16 cellular contexts compared by ENCODE assay signal in the genomic region with DNA sequence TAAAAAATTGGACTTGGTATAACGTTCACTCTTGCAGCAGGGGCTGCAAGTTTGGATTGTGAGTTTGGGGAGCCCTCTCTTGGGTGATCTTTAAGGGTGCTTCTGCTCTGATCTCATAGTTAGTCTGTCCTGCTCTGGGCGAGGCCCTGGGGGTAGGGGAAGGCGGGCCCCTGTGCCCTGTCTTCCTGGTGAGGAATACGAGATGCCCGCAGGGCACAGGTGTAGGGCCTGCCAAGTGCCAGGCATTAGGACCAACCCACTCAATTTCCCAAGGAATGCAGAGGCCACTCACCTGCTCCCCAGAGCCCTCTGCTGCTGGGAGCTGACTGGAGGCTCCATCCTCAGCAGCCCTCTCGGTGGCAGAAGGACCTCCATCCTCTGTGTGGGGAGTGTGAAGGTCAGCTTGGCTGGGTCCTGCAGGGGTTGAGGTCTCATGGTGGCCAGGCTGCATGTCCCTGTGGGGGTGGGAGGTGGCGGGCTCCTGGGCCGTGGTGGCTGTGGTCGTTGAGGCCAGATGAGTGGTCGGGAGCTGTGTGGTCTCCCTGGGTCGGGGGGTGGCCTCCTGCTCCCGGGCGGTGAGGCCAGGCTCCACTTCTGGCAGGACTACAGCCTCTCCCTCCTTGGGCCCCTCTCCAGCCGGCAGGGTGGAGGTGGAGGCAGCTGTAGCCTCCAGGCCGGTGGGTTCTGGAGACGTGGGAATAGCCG. TPM values are rescaled to one million over a fixed set of nuclear protein-coding genes. Genes with fewer than 3 reads are reported as not detected.
DNase-seq lines count a peak whose midpoint lies in the region; ATAC-seq and TF ChIP-seq lines count a peak whose summit lies in the region.
"Had no signal": no experiment of that assay in that cellular context is flagged by ENCODE, and none has a peak within 500 bp of the region (broad histone marks: within the 10 kb centered on the region; RNA-seq: fewer than 3 reads in every experiment).

No MANE protein-coding gene starts in this region.

- TF ChIP-seq CTCF in RWPE2 (IDR thresholded peaks at IDR 0.05; ENCODE audit: poor library complexity, severe bottlenecking) (no peak), liver (IDR thresholded peaks at IDR 0.05; ENCODE audit: low read depth, low read length, missing input control) (no peak), stomach (IDR thresholded peaks at IDR 0.05) (no peak)

- TF ChIP-seq RAD21 in liver (IDR thresholded peaks at IDR 0.05): no peak

- H3K4me1 ChIP-seq in RWPE2 (ENCODE audit: insufficient read depth, poor library complexity, severe bottlenecking) (peaks cover 27% of the 10 kb centered on the region), liver (ENCODE audit: control insufficient read depth in 4 of 4, insufficient read depth in 4 of 4, low read length in 3 of 4) (peaks cover 25 to 95% (median 71%) of the 10 kb centered on the region in 4 donors), stomach (peaks cover 30 to 53% (median 44%) of the 10 kb centered on the region in 4 donors), GM23248 (ENCODE audit: insufficient read depth) (no peaks in the 10 kb centered on the region)
- H3K4me1 ChIP-seq: BE2C had no signal

- in situ Hi-C loops in GM23248 (cut with MboI): no loop called here

- TF ChIP-seq EP300 in stomach (IDR thresholded peaks at IDR 0.05): no peak

- no peaks in the 10 kb centered on the region for H3K9me2 ChIP-seq in GM23248 (ENCODE audit: insufficient read depth)

- no peaks in the 10 kb centered on the region for H4K20me1 ChIP-seq in GM23248 (ENCODE audit: insufficient read depth)

- H3K4me3 ChIP-seq in RWPE2 (ENCODE audit: severe bottlenecking) (no peak overlapping the region), liver (ENCODE audit: low read depth in 1 of 3, low read length in 3 of 3) (peak overlapping the region in 1 of 3 donors; percentile 27), stomach (no peak overlapping the region), GM23248 (no peak overlapping the region)
- H3K4me3 ChIP-seq: A549, GM23338 had no signal

- H3F3A ChIP-seq in GM23248 (ENCODE audit: insufficient read depth): no peaks in the 10 kb centered on the region

- DNase-seq in RWPE2 (ENCODE audit: low spot score) (no peak), epithelial cell of prostate (ENCODE audit: low read depth, low spot score) (no peak), stomach (no peak), GM23248 (no peak)
- DNase-seq: BE2C; CD8-positive, alpha-beta T cell; COR-L47; DMS153; DMS79 treated with DMSO at 0.1 percent for 48 hours; EL; H7 had no signal

- H3K9ac ChIP-seq in liver (ENCODE audit: low read depth in 1 of 2, low read length in 2 of 2) (peak overlapping the region in 1 of 2 donors; percentile 41), GM23248 (no peak overlapping the region)

- H3K27me3 ChIP-seq in RWPE2 (ENCODE audit: insufficient read depth, poor library complexity, severe bottlenecking) (no peaks in the 10 kb centered on the region), liver (ENCODE audit: control insufficient read depth in 4 of 4, insufficient read depth in 4 of 4, low read length in 3 of 4) (no peaks in the 10 kb centered on the region), stomach (no peaks in the 10 kb centered on the region), GM23248 (replicated peaks; ENCODE audit: insufficient read depth) (no peaks in the 10 kb centered on the region)
- H3K27me3 ChIP-seq: BE2C had no signal

- H3K9me3 ChIP-seq in RWPE2 (ENCODE audit: severe bottlenecking) (no peaks in the 10 kb centered on the region), liver (ENCODE audit: control insufficient read depth in 4 of 4, low read length in 3 of 4) (no peaks in the 10 kb centered on the region), stomach (no peaks in the 10 kb centered on the region), GM23248 (ENCODE audit: low read depth) (no peaks in the 10 kb centered on the region)
- H3K9me3 ChIP-seq: A549, BE2C had no signal

- peaks cover 73% of the 10 kb centered on the region for H3K36me3 ChIP-seq in RWPE2 (ENCODE audit: low read depth)
- peaks cover 0 to 8% (median 2%) of the 10 kb centered on the region in 4 donors for H3K36me3 ChIP-seq in liver (ENCODE audit: control insufficient read depth in 4 of 4, insufficient read depth in 3 of 4, low read depth in 1 of 4, low read length in 3 of 4)
- H3K36me3 ChIP-seq in stomach: peaks cover 7 to 43% (median 32%) of the 10 kb centered on the region in 4 donors
- no peaks in the 10 kb centered on the region for H3K36me3 ChIP-seq in GM23248 (ENCODE audit: low read depth)

- no peak overlapping the region for H2AFZ ChIP-seq in GM23248
- H2AFZ ChIP-seq: GM23338 had no signal

- intact Hi-C loops in stomach (cut with DNase I; ENCODE audit: low total_unique reads): no loop called here

- TF ChIP-seq POLR2A in stomach (IDR thresholded peaks at IDR 0.05): no peak

- 62% methylated on average over 17 of the region's 17 CpGs for WGBS in liver
- 83 to 91% (median 85%) methylated on average over 8 to 17 of the region's 17 CpGs for WGBS in stomach, 5 donors
- 92 to 93% methylated on average over 13 to 17 of the region's 17 CpGs for WGBS in GM23248 (ENCODE audit: low coverage in 1 of 2, low lambda C conversion rate in 2 of 2, missing lambda C conversion rate in 2 of 2), 2 experiments

- ATAC-seq in RWPE2 (ENCODE audit: low read depth) (no peak), GM18861 (IDR thresholded peaks at IDR 0.05; ENCODE audit: unreplicated experiment) (no peak)
- ATAC-seq: A549; CD8-positive, alpha-beta T cell; GM23338 had no signal

- H3K4me2 ChIP-seq in GM23248 (ENCODE audit: unreplicated experiment): no peak overlapping the region
- H3K4me2 ChIP-seq: A549, GM23338 had no signal

- no peaks in the 10 kb centered on the region for H3K79me2 ChIP-seq in GM23248 (ENCODE audit: insufficient read depth)

- H3K27ac ChIP-seq in RWPE2 (ENCODE audit: poor library complexity, severe bottlenecking) (peak overlapping the region; percentile 97), epithelial cell of prostate (peak overlapping the region; percentile 99), liver (ENCODE audit: low read depth in 1 of 2, low read length in 2 of 2) (peak overlapping the region; percentile 72 to 94), stomach (no peak overlapping the region), GM23248 (no peak overlapping the region)
- H3K27ac ChIP-seq: A549, C4-2B had no signal

TF ChIP-seq in liver, 16 proteins besides CTCF, POLR2A, EP300 and RAD21:
- TF ChIP-seq HNF4A (conservative IDR thresholded peaks at IDR 0.05): no peak
- TF ChIP-seq HNF4G (IDR thresholded peaks at IDR 0.05): peak; percentile 3

RNA-seq across cellular contexts. Expression of a gene that starts 21.3 kb away (rescaled TPM):
- total RNA-seq in liver (100 to 1,000 TPM in 1 of 2 donors, 10 to 100 TPM in 1; 99.6 to 269 TPM), stomach (100 to 1,000 TPM in 1 of 5 donors, 10 to 100 TPM in 4; 21.0 to 140 (median 57.5) TPM)
- polyA plus RNA-seq in liver (100 to 1,000 TPM; 124 to 363 TPM), stomach (10 to 100 TPM; 16.0 to 82.9 (median 32.5) TPM), GM23248 (2016; fragmentation: Nextera tagmentation; extraction: Ambion mirVana) (24.5 and 25.6 TPM in 2 replicates)
- 32.5 and 33.1 TPM in 2 replicates for total RNA-seq in GM23248 (2014; rRNA removed; shearing (Covaris generic))
- total RNA-seq: CD8-positive, alpha-beta T cell had no signal

Comparison
In these comparisons a context has a peak if more than half of its experiments do, and no peak if none do; other contexts are left out.
1. H3K27ac ChIP-seq: peak in RWPE2 (single experiment), epithelial cell of prostate (single experiment) and liver (2 of 2); none in stomach (0 of 5) and GM23248 (single experiment).